Comparison of ENCODE assay signal across 24 cellular contexts in genomic region chr20:33819456-33819855, GRCh38. TPM values are rescaled to one million over a fixed set of nuclear protein-coding genes. Genes with fewer than 3 reads are reported as not detected.
DNase-seq lines count a peak whose midpoint lies in the region; ATAC-seq and TF ChIP-seq lines count a peak whose summit lies in the region.
"Had no signal": no experiment of that assay in that cellular context is flagged by ENCODE, and none has a peak within 500 bp of the region (broad histone marks: within the 10 kb centered on the region; RNA-seq: fewer than 3 reads in every experiment).

No MANE protein-coding gene starts in this region.

- no peak overlapping the region for H3K4me3 ChIP-seq in BLaER1
- no peak overlapping the region for H3K4me3 ChIP-seq in CD8-positive, alpha-beta T cell (ENCODE audit: low read depth, low read length)
- no peak overlapping the region for H3K4me3 ChIP-seq in ovary
- H3K4me3 ChIP-seq: adrenal gland, GM23248, sigmoid colon, testis, uterus had no signal

- no peak for TF ChIP-seq POLR2A in ovary (IDR thresholded peaks at IDR 0.05)

- POLR2A ChIA-PET in CD8-positive, alpha-beta T cell (lab: Charles Lee): interaction anchor here (1.0 kb wide), 1 partner anchor 8 kb away, joined by 3 read pairs; the partner anchor contains the start of gene CHMP4B

- no peaks in the 10 kb centered on the region for H3K9me3 Mint-ChIP-seq in CD8-positive, alpha-beta T cell
- H3K9me3 Mint-ChIP-seq in memory B cell: no peaks in the 10 kb centered on the region
- H3K9me3 Mint-ChIP-seq: activated CD8-positive, alpha-beta T cell treated with anti-CD3 and anti-CD28 coated beads for 36 hours; CD14-positive monocyte; neural crest cell had no signal

- TF ChIP-seq EP300 in ovary (IDR thresholded peaks at IDR 0.05): no peak

- H3K27ac Mint-ChIP-seq in CD8-positive, alpha-beta T cell: peak overlapping the region; percentile 49
- H3K27ac Mint-ChIP-seq in memory B cell: peak overlapping the region; percentile 78
- H3K27ac Mint-ChIP-seq: activated CD8-positive, alpha-beta T cell treated with anti-CD3 and anti-CD28 coated beads for 36 hours had no signal

- WGBS in ovary, 3 donors: 100% methylated on average over 1 of the region's 1 CpG

- peaks cover 27% of the 10 kb centered on the region for H3K4me1 ChIP-seq in BLaER1
- H3K4me1 ChIP-seq in CD8-positive, alpha-beta T cell (ENCODE audit: insufficient read depth, low read length): peaks cover 20% of the 10 kb centered on the region
- H3K4me1 ChIP-seq in ovary (ENCODE audit: insufficient read depth): peaks cover 14% of the 10 kb centered on the region
- H3K4me1 ChIP-seq: uterus had no signal

- CTCF ChIA-PET in CD8-positive, alpha-beta T cell (lab: Charles Lee): interaction anchor here (0.7 kb wide), 1 partner anchor 84 kb away, joined by 3 read pairs; no protein-coding TSS in a partner anchor

- peaks cover 100% of the 10 kb centered on the region for H4K20me1 ChIP-seq in BLaER1

- H3K9me3 ChIP-seq in BLaER1 (no peaks in the 10 kb centered on the region), ovary (no peaks in the 10 kb centered on the region)
- H3K9me3 ChIP-seq in CD8-positive, alpha-beta T cell (ENCODE audit: low read length): no peaks in the 10 kb centered on the region
- H3K9me3 ChIP-seq: adrenal gland, sigmoid colon, testis, uterus had no signal

- H3K27me3 ChIP-seq in BLaER1 (no peaks in the 10 kb centered on the region), ovary (no peaks in the 10 kb centered on the region)
- H3K27me3 ChIP-seq in CD8-positive, alpha-beta T cell (ENCODE audit: insufficient read depth, low read length): no peaks in the 10 kb centered on the region
- H3K27me3 ChIP-seq: adrenal gland, brain microvascular endothelial cell, sigmoid colon, testis, uterus had no signal

- no peak for TF ChIP-seq CTCF in CD8-positive, alpha-beta T cell (IDR thresholded peaks at IDR 0.05)
- TF ChIP-seq CTCF in VCaP (conservative IDR thresholded peaks at IDR 0.05) (no peak), ovary (IDR thresholded peaks at IDR 0.05) (no peak)

- H3K4me2 ChIP-seq in BLaER1: peak overlapping the region; percentile 50

- no peak overlapping the region for H3K4me3 Mint-ChIP-seq in CD8-positive, alpha-beta T cell
- no peak overlapping the region for H3K4me3 Mint-ChIP-seq in memory B cell
- H3K4me3 Mint-ChIP-seq: activated CD8-positive, alpha-beta T cell treated with anti-CD3 and anti-CD28 coated beads for 36 hours; CD14-positive monocyte; neural crest cell had no signal

- H3K4me1 Mint-ChIP-seq in CD8-positive, alpha-beta T cell (ENCODE audit: low read depth): peaks cover 71% of the 10 kb centered on the region
- peaks cover 40% of the 10 kb centered on the region for H3K4me1 Mint-ChIP-seq in memory B cell

- H3K27me3 Mint-ChIP-seq in CD8-positive, alpha-beta T cell (ENCODE audit: low read depth): no peaks in the 10 kb centered on the region
- H3K27me3 Mint-ChIP-seq in memory B cell: no peaks in the 10 kb centered on the region
- H3K27me3 Mint-ChIP-seq: activated CD8-positive, alpha-beta T cell treated with anti-CD3 and anti-CD28 coated beads for 36 hours had no signal

- no peak for DNase-seq in CD8-positive, alpha-beta T cell
- DNase-seq in memory B cell (ENCODE audit: low spot score in 2 of 2) (no peak), NCI-H1417 treated with DMSO at 0.1 percent for 48 hours (lab: John Stamatoyannopoulos, UW) (no peak), ovary (no peak), DMS153 (lab: John Stamatoyannopoulos, UW) (no peak)
- no peak for DNase-seq in activated CD4-positive, alpha-beta T cell treated with anti-CD3 and anti-CD28 coated beads, Interleukin-2, amount 50 U/mL, for 4 hours
- DNase-seq: activated CD4-positive, CD25-positive, alpha-beta regulatory T cell treated with anti-CD3 and anti-CD28 coated beads, Interleukin-2, amount 50 U/mL, for 72 hours; activated CD8-positive, alpha-beta T cell treated with anti-CD3 and anti-CD28 coated beads for 36 hours; activated gamma-delta T cell treated with Interleukin-2 at 50 U/mL for 16 hours; adrenal gland; brain microvascular endothelial cell; GM23248; NCI-H1048; NCI-H1694 treated with DMSO at 0.1 percent for 48 hours; NCI-H2171; sigmoid colon; stimulated activated CD4-positive, alpha-beta T cell treated with anti-CD3 and anti-CD28 coated beads, Interleukin-4, amount 100 ng/mL, for 24 hours; stimulated activated naive CD4-positive, alpha-beta T cell; testis; uterus had no signal

- peaks cover 39% of the 10 kb centered on the region for H3K36me3 Mint-ChIP-seq in CD8-positive, alpha-beta T cell
- H3K36me3 Mint-ChIP-seq in memory B cell: peaks cover 19% of the 10 kb centered on the region

- H3K36me3 ChIP-seq in BLaER1 (peaks cover 42% of the 10 kb centered on the region), ovary (no peaks in the 10 kb centered on the region)
- no peaks in the 10 kb centered on the region for H3K36me3 ChIP-seq in CD8-positive, alpha-beta T cell (ENCODE audit: insufficient read depth, low read length)
- H3K36me3 ChIP-seq: adrenal gland, brain microvascular endothelial cell, sigmoid colon, uterus had no signal

- intact Hi-C loops in CD8-positive, alpha-beta T cell (cut with DNase I, micrococcal nuclease): no loop called here
- intact Hi-C loops in ovary (cut with DNase I): loop anchor here in 1 of 4 donors (10.0 kb wide), 1 partner anchor 145 kb away; the partner anchor contains the start of gene NECAB3

- H3K27ac ChIP-seq in BLaER1 (peak overlapping the region; percentile 38; the same call in 1 of the 2 replicates), VCaP (peak overlapping the region; percentile 46), ovary (no peak overlapping the region)
- H3K27ac ChIP-seq in CD8-positive, alpha-beta T cell (ENCODE audit: low read depth, low read length): no peak overlapping the region
- H3K27ac ChIP-seq: adrenal gland, brain microvascular endothelial cell, GM23248, sigmoid colon, testis, uterus had no signal

- ATAC-seq in CD8-positive, alpha-beta T cell: no peak
- no peak for ATAC-seq in memory B cell (ENCODE audit: low read depth)
- ATAC-seq: activated CD8-positive, alpha-beta T cell treated with anti-CD3 and anti-CD28 coated beads for 36 hours had no signal

- H3K9ac ChIP-seq in BLaER1: 0 out of 2 replicates have a peak overlapping the region, but pooled peaks have one; percentile 16
- H3K9ac ChIP-seq: GM23248 had no signal

RNA-seq across cellular contexts. Expression of gene CHMP4B, which starts 8.3 kb away (rescaled TPM):
- 10 to 100 TPM; 55.5 to 56.1 TPM for total RNA-seq in CD8-positive, alpha-beta T cell
- 10 to 100 TPM; 48.5 to 99.1 (median 96.7) TPM for total RNA-seq in ovary
- polyA plus RNA-seq in ovary: 100 to 1,000 TPM; 118 to 153 TPM

Comparison
In these comparisons a context has a peak if more than half of its experiments do, and no peak if none do; other contexts are left out.
1. H3K27ac ChIP-seq: peak in BLaER1 (single experiment) and VCaP (single experiment); none in CD8-positive, alpha-beta T cell (single experiment) and ovary (0 of 2).